Comparison of ENCODE assay signal across 16 cellular contexts in the genomic region with DNA sequence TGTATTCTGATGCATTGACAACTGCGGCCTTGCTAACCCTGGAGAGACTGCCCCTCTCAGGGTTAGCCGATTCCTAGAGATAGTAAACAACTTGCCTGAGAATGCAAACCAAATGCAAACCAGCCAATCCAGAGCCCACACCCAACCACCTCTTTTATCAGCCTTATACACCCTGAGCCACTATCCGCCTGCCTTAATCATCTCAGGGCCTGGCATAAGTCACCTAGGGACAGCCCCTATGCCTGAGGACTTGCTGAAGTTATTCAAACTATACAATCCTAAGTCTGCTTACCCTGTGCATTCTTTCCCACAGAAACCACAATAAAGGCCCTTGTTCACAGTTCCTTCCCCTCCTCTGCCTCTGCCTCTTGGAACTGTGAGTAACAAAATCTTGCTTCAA.
DNase-seq lines count a peak whose midpoint lies in the region; ATAC-seq and TF ChIP-seq lines count a peak whose summit lies in the region.
"Had no signal": no experiment of that assay in that cellular context is flagged by ENCODE, and none has a peak within 500 bp of the region (broad histone marks: within the 10 kb centered on the region; RNA-seq: fewer than 3 reads in every experiment).

No MANE protein-coding gene starts in this region.

- H3K27me3 Mint-ChIP-seq in stimulated activated naive CD8-positive, alpha-beta T cell treated with anti-CD3 and anti-CD28 coated beads, Interleukin-15, amount 100 ng/mL, for 72 hours, result peaks cover 60% of the 10 kb centered on the region

- no peaks in the 10 kb centered on the region for H3K36me3 ChIP-seq in gastrocnemius medialis
- H3K36me3 ChIP-seq: neutrophil, tibial artery had no signal

- H3K4me1 ChIP-seq in foreskin keratinocyte (no peaks in the 10 kb centered on the region), gastrocnemius medialis (no peaks in the 10 kb centered on the region)
- H3K4me1 ChIP-seq: tibial artery had no signal

- in situ Hi-C loops in gastrocnemius medialis (cut with MboI; ENCODE audit: low sequenced_read_pairs in 4 of 4), result loop anchor here in 1 of 4 donors (25.0 kb wide), 1 partner anchor 216 kb away; a partner anchor contains a TSS

- H3K27me3 ChIP-seq in foreskin keratinocyte (peaks cover 5% of the 10 kb centered on the region), gastrocnemius medialis (no peaks in the 10 kb centered on the region)
- H3K27me3 ChIP-seq: neutrophil, tibial artery had no signal

- TF ChIP-seq CTCF in foreskin keratinocyte (conservative IDR thresholded peaks at IDR 0.05), result no peak
- no peak for TF ChIP-seq CTCF in gastrocnemius medialis (IDR thresholded peaks at IDR 0.05 in 4 of 5, conservative IDR thresholded peaks at IDR 0.05 in 1 of 5)

- no peaks in the 10 kb centered on the region for H3K9me3 Mint-ChIP-seq in stimulated activated naive CD8-positive, alpha-beta T cell treated with anti-CD3 and anti-CD28 coated beads, Interleukin-15, amount 100 ng/mL, for 72 hours
- H3K9me3 Mint-ChIP-seq: dendritic cell treated with granulocyte-macrophage colony-stimulating factor and Interleukin-4, amounts not matched to agents 40 ng/mL and 50 ng/mL, for 4 days had no signal

- no peak for TF ChIP-seq POLR2A in gastrocnemius medialis (IDR thresholded peaks at IDR 0.05)

- H3K27ac ChIP-seq in foreskin keratinocyte, result no peak overlapping the region
- H3K27ac ChIP-seq in gastrocnemius medialis, result no peak overlapping the region
- H3K27ac ChIP-seq: neutrophil, tibial artery had no signal

- no peaks in the 10 kb centered on the region for H3K9me3 ChIP-seq in gastrocnemius medialis
- H3K9me3 ChIP-seq: neutrophil, tibial artery had no signal

- no peak overlapping the region for H3K4me3 ChIP-seq in gastrocnemius medialis
- H3K4me3 ChIP-seq: lung, tibial artery had no signal

- ATAC-seq in foreskin keratinocyte (peak; percentile 50), gastrocnemius medialis (no peak)
- peak; percentile 98 for ATAC-seq in stimulated activated naive CD8-positive, alpha-beta T cell treated with anti-CD3 and anti-CD28 coated beads, Interleukin-15, amount 100 ng/mL, for 72 hours
- ATAC-seq: HepG2 had no signal

- no peak overlapping the region for H3K27ac Mint-ChIP-seq in stimulated activated naive CD8-positive, alpha-beta T cell treated with anti-CD3 and anti-CD28 coated beads, Interleukin-15, amount 100 ng/mL, for 72 hours
- H3K27ac Mint-ChIP-seq: dendritic cell treated with granulocyte-macrophage colony-stimulating factor and Interleukin-4, amounts not matched to agents 40 ng/mL and 50 ng/mL, for 4 days had no signal

- intact Hi-C loops in gastrocnemius medialis (cut with DNase I; ENCODE audit: low total_unique reads), result no loop called here

- DNase-seq in activated T-cell treated with anti-CD3 and anti-CD28 coated beads, Interleukin-2, amount 50 U/mL, for 48 hours, result peak; percentile 30 to 38
- DNase-seq in activated T-cell treated with anti-CD3 and anti-CD28 coated beads, Interleukin-2, amount 50 U/mL, for 1 hour, result no peak
- DNase-seq in RPMI8226 (peak; percentile 15), foreskin keratinocyte (peak in 1 of 2 donors; percentile 26), DMS 273 (lab: John Stamatoyannopoulos, UW; ENCODE audit: unreplicated experiment) (no peak), gastrocnemius medialis (no peak), cortex of kidney (lab: John Stamatoyannopoulos, UW) (no peak)
- peak; percentile 44 to 46 for DNase-seq in stimulated activated naive CD8-positive, alpha-beta T cell treated with anti-CD3 and anti-CD28 coated beads, Interleukin-15, amount 100 ng/mL, for 72 hours
- DNase-seq: activated CD8-positive, alpha-beta memory T cell treated with anti-CD3 and anti-CD28 coated beads for 24 hours; DMS 273 treated with DMSO at 0.1 percent for 48 hours; NCI-H1092 treated with DMSO at 0.1 percent for 48 hours; tibial artery had no signal

- no peak overlapping the region for H3K4me3 Mint-ChIP-seq in stimulated activated naive CD8-positive, alpha-beta T cell treated with anti-CD3 and anti-CD28 coated beads, Interleukin-15, amount 100 ng/mL, for 72 hours
- H3K4me3 Mint-ChIP-seq: dendritic cell treated with granulocyte-macrophage colony-stimulating factor and Interleukin-4, amounts not matched to agents 40 ng/mL and 50 ng/mL, for 4 days had no signal

- peaks cover 20% of the 10 kb centered on the region for H3K4me1 Mint-ChIP-seq in stimulated activated naive CD8-positive, alpha-beta T cell treated with anti-CD3 and anti-CD28 coated beads, Interleukin-15, amount 100 ng/mL, for 72 hours

Comparison
In these comparisons a context has a peak if more than half of its experiments do, and no peak if none do; other contexts are left out.
1. DNase-seq: peak in activated T-cell treated with anti-CD3 and anti-CD28 coated beads, Interleukin-2, amount 50 U/mL, for 48 hours (2 of 2), RPMI8226 (single experiment) and stimulated activated naive CD8-positive, alpha-beta T cell treated with anti-CD3 and anti-CD28 coated beads, Interleukin-15, amount 100 ng/mL, for 72 hours (2 of 2); none in activated T-cell treated with anti-CD3 and anti-CD28 coated beads, Interleukin-2, amount 50 U/mL, for 1 hour (single experiment), DMS 273 (single experiment), gastrocnemius medialis (0 of 2) and cortex of kidney (single experiment).
2. ATAC-seq: peak in foreskin keratinocyte (single experiment) and stimulated activated naive CD8-positive, alpha-beta T cell treated with anti-CD3 and anti-CD28 coated beads, Interleukin-15, amount 100 ng/mL, for 72 hours (single experiment); none in gastrocnemius medialis (0 of 2).